Comparison of ENCODE assay signal across 8 cellular contexts in genomic region chr4:73311428-73311827, GRCh38. TPM values are rescaled to one million over a fixed set of nuclear protein-coding genes. Genes with fewer than 3 reads are reported as not detected.
DNase-seq lines count a peak whose midpoint lies in the region; ATAC-seq and TF ChIP-seq lines count a peak whose summit lies in the region.

No MANE protein-coding gene starts in this region.

- no peak overlapping the region for H3K27ac ChIP-seq in GM23248

- H3K36me3 Mint-ChIP-seq in glutamatergic neuron (ENCODE audit: unreplicated experiment), result no peaks in the 10 kb centered on the region

- no peaks in the 10 kb centered on the region for H3K9me3 ChIP-seq in GM23248 (ENCODE audit: low read depth)

- TF ChIP-seq CTCF in glutamatergic neuron (IDR thresholded peaks at IDR 0.05; ENCODE audit: partially characterized antibody, unreplicated experiment), result peak; percentile 43

- H3K27me3 Mint-ChIP-seq in glutamatergic neuron (ENCODE audit: unreplicated experiment), result no peaks in the 10 kb centered on the region

- H3K4me3 ChIP-seq in GM23248, result no peak overlapping the region

- no peak overlapping the region for H3K4me2 ChIP-seq in GM23248 (ENCODE audit: unreplicated experiment)

- H3K27me3 ChIP-seq in GM23248 (replicated peaks; ENCODE audit: insufficient read depth), result no peaks in the 10 kb centered on the region

- in situ Hi-C loops in ACHN (cut with HindIII; ENCODE audit: low pct_ligation_motif_present, low pct_unique_long_range_greater_than_20kb, low sequenced_read_pairs), result no loop called here
- in situ Hi-C loops in GM23248 (cut with MboI), result loop anchor here (25.0 kb wide), 2 partner anchors 626 to 826 kb away; no protein-coding TSS in a partner anchor

- H3K4me3 Mint-ChIP-seq in glutamatergic neuron (ENCODE audit: unreplicated experiment), result no peak overlapping the region

- H3K36me3 ChIP-seq in GM23248 (ENCODE audit: low read depth), result no peaks in the 10 kb centered on the region

- H3K9me3 Mint-ChIP-seq in glutamatergic neuron (ENCODE audit: unreplicated experiment), result no peaks in the 10 kb centered on the region

- no peak overlapping the region for H3K9ac ChIP-seq in GM23248

- H2AFZ ChIP-seq in GM23248, result no peak overlapping the region

- ATAC-seq in GM21515 (IDR thresholded peaks at IDR 0.05; ENCODE audit: unreplicated experiment) (no peak), sciatic nerve (no peak), GM21737 (IDR thresholded peaks at IDR 0.05; ENCODE audit: unreplicated experiment) (no peak), GM18520 (IDR thresholded peaks at IDR 0.05; ENCODE audit: unreplicated experiment) (no peak)

- no peaks in the 10 kb centered on the region for H3K4me1 Mint-ChIP-seq in glutamatergic neuron (ENCODE audit: low read depth, unreplicated experiment)

- H3K27ac Mint-ChIP-seq in glutamatergic neuron (ENCODE audit: unreplicated experiment), result no peak overlapping the region

- H3K9me2 ChIP-seq in GM23248 (ENCODE audit: insufficient read depth), result no peaks in the 10 kb centered on the region

- no peaks in the 10 kb centered on the region for H4K20me1 ChIP-seq in GM23248 (ENCODE audit: insufficient read depth)

- intact Hi-C loops in sciatic nerve (cut with DNase I), result no loop called here

- peaks cover 25% of the 10 kb centered on the region for H3K4me1 ChIP-seq in GM23248 (ENCODE audit: insufficient read depth)

- peaks cover 38% of the 10 kb centered on the region for H3F3A ChIP-seq in GM23248 (ENCODE audit: insufficient read depth)

- DNase-seq in ACHN (peak; percentile 51), GM23248 (peak; percentile 62), RPMI7951 (ENCODE audit: low read depth) (peak; percentile 35), glutamatergic neuron (no peak), sciatic nerve (ENCODE audit: low spot score) (no peak)

- no peaks in the 10 kb centered on the region for H3K79me2 ChIP-seq in GM23248 (ENCODE audit: insufficient read depth)

RNA-seq across cellular contexts. Expression of gene ANKRD17, which starts 52.8 kb away (rescaled TPM):
- total RNA-seq in GM23248 (2014; rRNA removed; shearing (Covaris generic)), result 34.8 and 61.0 TPM in 2 replicates
- 22.2 and 22.7 TPM in 2 replicates for polyA plus RNA-seq in GM23248 (2016; fragmentation: Nextera tagmentation; extraction: Ambion mirVana)
- total RNA-seq in RPMI7951 (2014; rRNA removed; shearing (Covaris generic)), result 24.1 and 25.4 TPM in 2 replicates
- total RNA-seq in glutamatergic neuron (ENCODE audit: unreplicated experiment), result 91.9 TPM
- total RNA-seq in sciatic nerve, result 84.8 TPM

Comparison
In these comparisons a context has a peak if more than half of its experiments do, and no peak if none do; other contexts are left out.
1. DNase-seq: peak in ACHN (single experiment), GM23248 (single experiment) and RPMI7951 (single experiment); none in glutamatergic neuron (single experiment) and sciatic nerve (single experiment).